Comparison of ENCODE assay signal across 11 cellular contexts in the genomic region with DNA sequence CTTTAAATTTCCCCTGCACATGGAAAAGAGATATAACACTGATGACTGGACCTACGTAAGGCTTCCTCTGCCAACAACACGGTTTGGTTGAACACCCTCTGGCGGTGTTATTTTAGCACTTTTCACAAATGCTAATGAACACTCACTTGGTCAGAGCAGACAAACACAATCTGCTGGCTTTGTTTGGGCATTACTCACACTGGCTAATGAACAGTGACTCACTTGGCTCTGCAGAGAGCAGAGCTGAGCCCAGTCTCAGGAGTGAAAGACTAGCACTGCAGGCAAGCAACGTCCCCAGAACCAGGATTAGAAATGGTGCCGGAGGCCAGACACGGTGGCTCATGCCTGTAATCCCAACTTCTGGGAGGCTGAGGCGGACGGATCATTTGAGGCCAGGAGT.
DNase-seq lines count a peak whose midpoint lies in the region; FAIRE-seq and TF ChIP-seq lines count a peak whose summit lies in the region.
"Had no signal": no experiment of that assay in that cellular context is flagged by ENCODE, and none has a peak within 500 bp of the region (broad histone marks: within the 10 kb centered on the region; RNA-seq: fewer than 3 reads in every experiment).

No MANE protein-coding gene starts in this region.

- no peaks in the 10 kb centered on the region for H3K79me2 ChIP-seq in OCI-LY7 (ENCODE audit: insufficient read depth, low read depth, low read length)

- DNase-seq in NCI-H82 (lab: John Stamatoyannopoulos, UW): peak; percentile 21
- no peak for DNase-seq in NCI-H82 treated with DMSO at 0.1 percent for 48 hours (lab: John Stamatoyannopoulos, UW; ENCODE audit: unreplicated experiment)
- DNase-seq in bronchial epithelial cell (ENCODE audit: low read depth): peak; percentile 99
- DNase-seq in inferior parietal cortex (ENCODE audit: extremely low spot score): peak; percentile 67
- peak; percentile 59 for DNase-seq in urothelium cell line (ENCODE audit: low spot score)
- no peak for DNase-seq in activated naive CD4-positive, alpha-beta T cell treated with Interleukin-2 at 50 U/mL for 16 hours
- DNase-seq in small intestine: no peak
- no peak for DNase-seq in OCI-LY7 (ENCODE audit: low spot score)
- DNase-seq: NCI-H524 had no signal

- FAIRE-seq in bronchial epithelial cell (lab: Jason Lieb, UNC) (peak; percentile 100), urothelium cell line (lab: Jason Lieb, UNC) (no peak), small intestine (lab: Jason Lieb, UNC) (no peak)
- FAIRE-seq: A204.1 had no signal

- H3K36me3 ChIP-seq in bronchial epithelial cell (ENCODE audit: control insufficient read depth, insufficient read depth, low read length) (no peaks in the 10 kb centered on the region), small intestine (ENCODE audit: control insufficient read depth in 2 of 2, insufficient read depth in 2 of 2, low read length in 2 of 2) (no peaks in the 10 kb centered on the region), OCI-LY7 (ENCODE audit: insufficient read depth, low read length) (no peaks in the 10 kb centered on the region)
- H3K36me3 ChIP-seq: uterus had no signal

- no peak overlapping the region for H3K27ac ChIP-seq in small intestine (ENCODE audit: low read depth in 1 of 2, low read length in 1 of 2)
- no peak overlapping the region for H3K27ac ChIP-seq in OCI-LY7 (ENCODE audit: low read depth, low read length, poor library complexity, severe bottlenecking)
- H3K27ac ChIP-seq: uterus had no signal

- H3K9me2 ChIP-seq in OCI-LY7 (ENCODE audit: insufficient read depth, low read length): no peaks in the 10 kb centered on the region

- H3K9me3 ChIP-seq in small intestine (ENCODE audit: control insufficient read depth, low read depth): no peaks in the 10 kb centered on the region
- H3K9me3 ChIP-seq in OCI-LY7 (ENCODE audit: low read length): no peaks in the 10 kb centered on the region
- H3K9me3 ChIP-seq: uterus had no signal

- CTCF ChIA-PET in OCI-LY7 (lab: Charles Lee; ENCODE audit: unreplicated experiment): no interaction called here

- intact Hi-C loops in OCI-LY7 (cut with micrococcal nuclease; ENCODE audit: unreplicated experiment): no loop called here

- H3K4me2 ChIP-seq in OCI-LY7 (ENCODE audit: low read length): no peak overlapping the region

- no TSS peak for BruUV-seq in OCI-LY7 (replicated peaks; lab: Mats Ljungman, UMichigan)

- H3K4me3 ChIP-seq in bronchial epithelial cell (ENCODE audit: low read depth, low read length) (no peak overlapping the region), small intestine (ENCODE audit: low read depth in 1 of 2, low read length in 2 of 2) (no peak overlapping the region), OCI-LY7 (ENCODE audit: low read depth, low read length, poor library complexity, severe bottlenecking) (no peak overlapping the region)
- H3K4me3 ChIP-seq: uterus had no signal

- 68 to 86% (median 81%) methylated on average over 8 of the region's 8 CpGs for WGBS in small intestine, 3 donors

- H2AFZ ChIP-seq in OCI-LY7 (ENCODE audit: low read length): no peak overlapping the region

- peaks cover 3% of the 10 kb centered on the region for H3K27me3 ChIP-seq in bronchial epithelial cell (ENCODE audit: control insufficient read depth, insufficient read depth, low read length)
- no peaks in the 10 kb centered on the region for H3K27me3 ChIP-seq in small intestine (ENCODE audit: control insufficient read depth in 2 of 2, insufficient read depth in 2 of 2, low read length in 2 of 2)
- H3K27me3 ChIP-seq: uterus had no signal

- TF ChIP-seq CTCF in bronchial epithelial cell (IDR thresholded peaks at IDR 0.05; ENCODE audit: insufficient read depth, low read length, severe bottlenecking) (peak; percentile 39), OCI-LY7 (conservative IDR thresholded peaks at IDR 0.05; ENCODE audit: low read length) (no peak)

- H4K20me1 ChIP-seq in OCI-LY7 (ENCODE audit: insufficient read depth, low read length): no peaks in the 10 kb centered on the region

- POLR2A ChIA-PET in OCI-LY7 (lab: Charles Lee): no interaction called here

- H3K4me1 ChIP-seq in small intestine (ENCODE audit: control insufficient read depth in 2 of 2, insufficient read depth in 1 of 2, low read depth in 1 of 2, low read length in 1 of 2) (no peaks in the 10 kb centered on the region), OCI-LY7 (ENCODE audit: insufficient read depth, low read length, poor library complexity, severe bottlenecking) (no peaks in the 10 kb centered on the region)
- H3K4me1 ChIP-seq: uterus had no signal

Comparison
In these comparisons a context has a peak if more than half of its experiments do, and no peak if none do; other contexts are left out.
1. DNase-seq: peak in NCI-H82 (single experiment), bronchial epithelial cell (single experiment), inferior parietal cortex (single experiment) and urothelium cell line (single experiment); none in NCI-H82 treated with DMSO at 0.1 percent for 48 hours (single experiment), activated naive CD4-positive, alpha-beta T cell treated with Interleukin-2 at 50 U/mL for 16 hours (single experiment), small intestine (single experiment) and OCI-LY7 (single experiment).